Comparison of ENCODE assay signal across 1 cellular context in the genomic region with DNA sequence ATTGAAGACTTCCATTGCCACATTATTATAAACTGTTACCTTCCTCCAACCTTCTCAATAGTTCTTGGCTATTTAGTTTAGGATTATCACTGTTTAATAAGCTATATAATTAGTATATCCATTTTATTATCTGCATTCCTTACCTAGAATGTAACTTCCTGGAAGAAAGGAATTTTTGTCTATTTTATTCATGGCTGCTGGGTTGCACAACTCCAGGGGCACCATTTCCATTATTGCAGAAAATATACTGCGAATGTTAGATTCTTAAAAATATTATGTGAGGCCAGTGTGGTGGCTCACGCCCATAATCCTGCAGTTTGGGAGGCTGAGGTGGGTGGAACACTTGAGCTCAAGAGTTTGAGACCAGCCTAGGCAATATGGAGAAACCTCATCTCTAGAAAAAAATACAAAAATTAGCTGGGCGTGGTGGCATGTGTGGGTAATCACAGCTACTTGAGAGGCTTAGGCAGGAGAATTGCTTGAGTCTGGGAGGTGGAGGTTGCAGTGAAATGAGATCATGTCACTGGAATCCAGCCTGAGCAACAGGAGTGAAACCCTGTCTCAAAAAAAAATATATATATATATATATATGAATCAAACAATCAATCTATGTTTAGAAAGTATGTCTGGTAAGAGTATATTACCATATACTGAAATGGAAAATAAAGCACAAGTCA.
TF ChIP-seq lines count a peak whose summit lies in the region.

No MANE protein-coding gene starts in this region.

TF ChIP-seq in IMR-90, 13 proteins besides CTCF, POLR2A, EP300 and RAD21:
- no peak for TF ChIP-seq MXI1 (IDR thresholded peaks at IDR 0.05; ENCODE audit: borderline replicate concordance, low read depth, low read length)
- TF ChIP-seq CEBPB (IDR thresholded peaks at IDR 0.05; ENCODE audit: low read depth, low read length) = peak; percentile 86
